Comparison of ENCODE assay signal across 1 cellular context in the genomic region with DNA sequence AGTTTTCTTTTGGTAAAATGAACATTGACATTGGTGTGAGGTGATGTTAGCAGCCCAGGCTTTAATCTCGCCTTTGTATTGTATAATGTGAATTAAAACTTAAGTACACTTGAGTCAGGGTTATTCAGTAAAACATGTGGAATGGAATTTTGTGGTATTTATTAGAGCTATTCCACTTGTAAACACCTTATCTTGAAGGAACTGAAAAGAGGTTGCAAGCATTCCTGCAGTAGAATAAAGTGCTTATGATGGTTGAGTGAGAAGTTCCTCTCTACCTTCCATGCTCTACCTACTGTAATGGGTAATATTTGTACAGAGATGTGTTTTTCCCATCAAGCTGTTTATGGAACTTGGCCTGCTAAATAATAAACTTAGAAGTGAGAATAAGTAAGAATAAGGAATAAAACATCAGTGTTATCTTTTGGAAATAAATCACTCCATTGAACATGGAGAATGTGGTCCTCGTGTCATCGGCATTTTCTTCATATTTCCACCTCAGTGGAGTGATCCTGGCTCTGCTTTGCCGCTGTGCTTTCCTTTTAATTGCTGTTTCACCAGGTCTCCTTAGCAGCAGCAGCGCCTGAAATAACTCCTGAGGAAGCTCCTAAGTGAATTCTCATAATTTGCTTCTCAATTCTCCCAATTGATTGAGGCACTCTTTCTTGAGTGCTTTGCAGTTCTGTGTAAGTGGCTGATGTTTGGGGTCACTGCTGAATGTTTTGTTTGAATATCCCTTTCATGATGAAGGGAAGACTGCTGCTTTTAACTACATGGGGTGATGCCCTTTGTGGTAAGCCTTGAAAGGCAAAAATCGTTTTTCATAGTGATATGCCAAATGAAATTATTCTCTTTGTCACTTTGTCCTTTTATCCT.
TF ChIP-seq lines count a peak whose summit lies in the region.

No MANE protein-coding gene starts in this region.

TF ChIP-seq in WTC11, 78 proteins besides CTCF, POLR2A, EP300 and RAD21 (continued from another document):
- TF ChIP-seq ZNF281 (CRISPR knock-in tag; IDR thresholded peaks at IDR 0.05) (no peak), PREB (CRISPR knock-in tag; IDR thresholded peaks at IDR 0.05; ENCODE audit: borderline replicate concordance) (no peak), FOXJ3 (CRISPR knock-in tag; IDR thresholded peaks at IDR 0.05; ENCODE audit: borderline replicate concordance) (no peak), ZNF317 (CRISPR knock-in tag; IDR thresholded peaks at IDR 0.05; ENCODE audit: borderline replicate concordance, low read depth) (no peak), NFYB (CRISPR knock-in tag; conservative IDR thresholded peaks at IDR 0.05; ENCODE audit: low read depth) (no peak), ZNF263 (CRISPR knock-in tag; IDR thresholded peaks at IDR 0.05; ENCODE audit: low read depth) (no peak), ELF4 (CRISPR knock-in tag; IDR thresholded peaks at IDR 0.05; ENCODE audit: low read depth) (no peak), PRRX2 (CRISPR knock-in tag; IDR thresholded peaks at IDR 0.05) (no peak), NFE2L1 (CRISPR knock-in tag; IDR thresholded peaks at IDR 0.05) (no peak), RORB (CRISPR knock-in tag; IDR thresholded peaks at IDR 0.05) (no peak), SOX15 (CRISPR knock-in tag; IDR thresholded peaks at IDR 0.05) (no peak), CBFB (CRISPR knock-in tag; IDR thresholded peaks at IDR 0.05; ENCODE audit: low read depth) (no peak), TP53 (CRISPR knock-in tag; IDR thresholded peaks at IDR 0.05) (no peak), RELA (CRISPR knock-in tag; IDR thresholded peaks at IDR 0.05; ENCODE audit: borderline replicate concordance) (no peak)
- TF ChIP-seq, protein P1, sequence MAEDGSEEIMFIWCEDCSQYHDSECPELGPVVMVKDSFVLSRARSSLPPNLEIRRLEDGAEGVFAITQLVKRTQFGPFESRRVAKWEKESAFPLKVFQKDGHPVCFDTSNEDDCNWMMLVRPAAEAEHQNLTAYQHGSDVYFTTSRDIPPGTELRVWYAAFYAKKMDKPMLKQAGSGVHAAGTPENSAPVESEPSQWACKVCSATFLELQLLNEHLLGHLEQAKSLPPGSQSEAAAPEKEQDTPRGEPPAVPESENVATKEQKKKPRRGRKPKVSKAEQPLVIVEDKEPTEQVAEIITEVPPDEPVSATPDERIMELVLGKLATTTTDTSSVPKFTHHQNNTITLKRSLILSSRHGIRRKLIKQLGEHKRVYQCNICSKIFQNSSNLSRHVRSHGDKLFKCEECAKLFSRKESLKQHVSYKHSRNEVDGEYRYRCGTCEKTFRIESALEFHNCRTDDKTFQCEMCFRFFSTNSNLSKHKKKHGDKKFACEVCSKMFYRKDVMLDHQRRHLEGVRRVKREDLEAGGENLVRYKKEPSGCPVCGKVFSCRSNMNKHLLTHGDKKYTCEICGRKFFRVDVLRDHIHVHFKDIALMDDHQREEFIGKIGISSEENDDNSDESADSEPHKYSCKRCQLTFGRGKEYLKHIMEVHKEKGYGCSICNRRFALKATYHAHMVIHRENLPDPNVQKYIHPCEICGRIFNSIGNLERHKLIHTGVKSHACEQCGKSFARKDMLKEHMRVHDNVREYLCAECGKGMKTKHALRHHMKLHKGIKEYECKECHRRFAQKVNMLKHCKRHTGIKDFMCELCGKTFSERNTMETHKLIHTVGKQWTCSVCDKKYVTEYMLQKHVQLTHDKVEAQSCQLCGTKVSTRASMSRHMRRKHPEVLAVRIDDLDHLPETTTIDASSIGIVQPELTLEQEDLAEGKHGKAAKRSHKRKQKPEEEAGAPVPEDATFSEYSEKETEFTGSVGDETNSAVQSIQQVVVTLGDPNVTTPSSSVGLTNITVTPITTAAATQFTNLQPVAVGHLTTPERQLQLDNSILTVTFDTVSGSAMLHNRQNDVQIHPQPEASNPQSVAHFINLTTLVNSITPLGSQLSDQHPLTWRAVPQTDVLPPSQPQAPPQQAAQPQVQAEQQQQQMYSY (CRISPR knock-in tag; IDR thresholded peaks at IDR 0.05) = no peak
- TF ChIP-seq, protein P2, sequence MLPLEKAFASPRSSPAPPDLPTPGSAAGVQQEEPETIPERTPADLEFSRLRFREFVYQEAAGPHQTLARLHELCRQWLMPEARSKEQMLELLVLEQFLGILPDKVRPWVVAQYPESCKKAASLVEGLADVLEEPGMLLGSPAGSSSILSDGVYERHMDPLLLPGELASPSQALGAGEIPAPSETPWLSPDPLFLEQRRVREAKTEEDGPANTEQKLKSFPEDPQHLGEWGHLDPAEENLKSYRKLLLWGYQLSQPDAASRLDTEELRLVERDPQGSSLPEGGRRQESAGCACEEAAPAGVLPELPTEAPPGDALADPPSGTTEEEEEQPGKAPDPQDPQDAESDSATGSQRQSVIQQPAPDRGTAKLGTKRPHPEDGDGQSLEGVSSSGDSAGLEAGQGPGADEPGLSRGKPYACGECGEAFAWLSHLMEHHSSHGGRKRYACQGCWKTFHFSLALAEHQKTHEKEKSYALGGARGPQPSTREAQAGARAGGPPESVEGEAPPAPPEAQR (CRISPR knock-in tag; IDR thresholded peaks at IDR 0.05) = no peak
- TF ChIP-seq, protein P3, sequence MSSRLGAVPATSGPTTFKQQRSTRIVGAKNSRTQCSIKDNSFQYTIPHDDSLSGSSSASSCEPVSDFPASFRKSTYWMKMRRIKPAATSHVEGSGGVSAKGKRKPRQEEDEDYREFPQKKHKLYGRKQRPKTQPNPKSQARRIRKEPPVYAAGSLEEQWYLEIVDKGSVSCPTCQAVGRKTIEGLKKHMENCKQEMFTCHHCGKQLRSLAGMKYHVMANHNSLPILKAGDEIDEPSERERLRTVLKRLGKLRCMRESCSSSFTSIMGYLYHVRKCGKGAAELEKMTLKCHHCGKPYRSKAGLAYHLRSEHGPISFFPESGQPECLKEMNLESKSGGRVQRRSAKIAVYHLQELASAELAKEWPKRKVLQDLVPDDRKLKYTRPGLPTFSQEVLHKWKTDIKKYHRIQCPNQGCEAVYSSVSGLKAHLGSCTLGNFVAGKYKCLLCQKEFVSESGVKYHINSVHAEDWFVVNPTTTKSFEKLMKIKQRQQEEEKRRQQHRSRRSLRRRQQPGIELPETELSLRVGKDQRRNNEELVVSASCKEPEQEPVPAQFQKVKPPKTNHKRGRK (CRISPR knock-in tag; IDR thresholded peaks at IDR 0.05; ENCODE audit: borderline replicate concordance) = no peak
- TF ChIP-seq, protein P4, sequence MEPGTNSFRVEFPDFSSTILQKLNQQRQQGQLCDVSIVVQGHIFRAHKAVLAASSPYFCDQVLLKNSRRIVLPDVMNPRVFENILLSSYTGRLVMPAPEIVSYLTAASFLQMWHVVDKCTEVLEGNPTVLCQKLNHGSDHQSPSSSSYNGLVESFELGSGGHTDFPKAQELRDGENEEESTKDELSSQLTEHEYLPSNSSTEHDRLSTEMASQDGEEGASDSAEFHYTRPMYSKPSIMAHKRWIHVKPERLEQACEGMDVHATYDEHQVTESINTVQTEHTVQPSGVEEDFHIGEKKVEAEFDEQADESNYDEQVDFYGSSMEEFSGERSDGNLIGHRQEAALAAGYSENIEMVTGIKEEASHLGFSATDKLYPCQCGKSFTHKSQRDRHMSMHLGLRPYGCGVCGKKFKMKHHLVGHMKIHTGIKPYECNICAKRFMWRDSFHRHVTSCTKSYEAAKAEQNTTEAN (CRISPR knock-in tag; IDR thresholded peaks at IDR 0.05) = no peak
